8 cellular contexts compared by ENCODE assay signal in genomic region chr3:183285318-183285717, GRCh38. TPM values are rescaled to one million over a fixed set of nuclear protein-coding genes. Genes with fewer than 3 reads are reported as not detected.
DNase-seq lines count a peak whose midpoint lies in the region; ATAC-seq, FAIRE-seq and TF ChIP-seq lines count a peak whose summit lies in the region.
"Had no signal": no experiment of that assay in that cellular context is flagged by ENCODE, and none has a peak within 500 bp of the region (broad histone marks: within the 10 kb centered on the region; RNA-seq: fewer than 3 reads in every experiment).

No MANE protein-coding gene starts in this region.

- CTCF ChIA-PET in endothelial cell of umbilical vein (lab: Charles Lee) (interaction anchor here (0.9 to 3.2 kb wide), 12 partner anchors 10 to 100 kb away, joined by 3 to 30 read pairs (median 7); partner anchors contain the start of gene B3GNT5), WTC11 (lab: Charles Lee) (interaction anchor here (2.0 kb wide), 1 partner anchor 20 kb away, joined by 5 read pairs; no protein-coding TSS in a partner anchor)

- no peak for TF ChIP-seq CTCF in GM12864 (IDR thresholded peaks at IDR 0.05; ENCODE audit: low read depth, low read length, missing control alignments)
- TF ChIP-seq CTCF in endothelial cell of umbilical vein (IDR thresholded peaks at IDR 0.05; ENCODE audit: extremely low read depth in 1 of 2, insufficient read depth in 1 of 2, low read depth in 1 of 2, low read length in 2 of 2), result no peak
- no peak for TF ChIP-seq CTCF in WTC11 (IDR thresholded peaks at IDR 0.05)

- H2AFZ ChIP-seq in endothelial cell of umbilical vein (ENCODE audit: low read depth, low read length), result no peak overlapping the region

- H3K9me3 ChIP-seq in endothelial cell of umbilical vein (replicated peaks; ENCODE audit: control insufficient read depth, insufficient read depth, low read length) (no peaks in the 10 kb centered on the region), small intestine (ENCODE audit: control insufficient read depth, low read depth) (no peaks in the 10 kb centered on the region)

- H3K27ac Mint-ChIP-seq in WTC11, result no peak overlapping the region

- dilution Hi-C loops in endothelial cell of umbilical vein (cut with MboI; ENCODE audit: extremely low pct_ligation_motif_present, low sequenced_read_pairs), result no loop called here

- no peaks in the 10 kb centered on the region for H3K9me3 Mint-ChIP-seq in WTC11

- H4K20me1 ChIP-seq in endothelial cell of umbilical vein (replicated peaks; ENCODE audit: control insufficient read depth, extremely low read depth, insufficient read depth, low read length), result no peaks in the 10 kb centered on the region

- no peaks in the 10 kb centered on the region for H3K79me2 ChIP-seq in endothelial cell of umbilical vein (ENCODE audit: control insufficient read depth, insufficient read depth, low read length)

- POLR2A ChIA-PET in endothelial cell of umbilical vein (lab: Charles Lee) (interaction anchor here (0.7 to 1.0 kb wide), 3 partner anchors 97 to 101 kb away, joined by 3 to 4 read pairs (median 3); no protein-coding TSS in a partner anchor), WTC11 (lab: Charles Lee) (no interaction called here)

- BruUV-seq in endothelial cell of umbilical vein (replicated peaks; lab: Mats Ljungman, UMichigan), result TSS peak; percentile 96

- H3K4me3 ChIP-seq in GM12864 (ENCODE audit: low read depth, low read length) (peak overlapping the region; percentile 16; the same call in 1 of the 2 replicates), endothelial cell of umbilical vein (replicated peaks in 1 of 3; ENCODE audit: insufficient read depth in 1 of 3, low read depth in 1 of 3, low read length in 3 of 3) (no peak overlapping the region), small intestine (ENCODE audit: low read depth in 1 of 2, low read length in 2 of 2) (no peak overlapping the region)

- H3K9ac ChIP-seq in endothelial cell of umbilical vein (replicated peaks; ENCODE audit: extremely low read depth, insufficient read depth, low read length), result peak overlapping the region; percentile 57

- no peak for TF ChIP-seq POLR2A in endothelial cell of umbilical vein (IDR thresholded peaks at IDR 0.05; ENCODE audit: low read depth, low read length)

- H3K4me3 Mint-ChIP-seq in WTC11, result no peak overlapping the region

- H3K27ac ChIP-seq in endothelial cell of umbilical vein (ENCODE audit: insufficient read depth, low read depth, low read length), result peak overlapping the region; percentile 91
- peak overlapping the region; percentile 74 to 84 for H3K27ac ChIP-seq in small intestine (ENCODE audit: low read depth in 1 of 2, low read length in 1 of 2)

- no peaks in the 10 kb centered on the region for H3K9me1 ChIP-seq in endothelial cell of umbilical vein (replicated peaks; ENCODE audit: control insufficient read depth, extremely low read depth, insufficient read depth, low read length)

- intact Hi-C loops in endothelial cell of umbilical vein (cut with micrococcal nuclease), result loop anchor here (1.0 to 2.0 kb wide), 5 partner anchors 10 to 163 kb away; partner anchors contain the start of gene B3GNT5

- WGBS in small intestine, 3 donors, result 11 to 51% (median 14%) methylated on average over 1 of the region's 1 CpG

- H3K27me3 Mint-ChIP-seq in WTC11 (ENCODE audit: low read depth), result no peaks in the 10 kb centered on the region

- H3K4me2 ChIP-seq in endothelial cell of umbilical vein (ENCODE audit: insufficient read depth, low read length), result peak overlapping the region; percentile 85

- no peak for DNase-seq in GM12864 (ENCODE audit: low read depth)
- DNase-seq in RKO (ENCODE audit: low spot score), result peak; percentile 9
- DNase-seq in endothelial cell of umbilical vein (ENCODE audit: low read depth, low spot score), result no peak
- peak; percentile 75 for DNase-seq in small intestine
- no peak for DNase-seq in midbrain (lab: John Stamatoyannopoulos, UW)
- DNase-seq in WTC11 (ENCODE audit: low spot score), result no peak
- no peak for DNase-seq in NCI-H1417 treated with DMSO at 0.1 percent for 48 hours (lab: John Stamatoyannopoulos, UW)

- ATAC-seq in WTC11, result no peak

- peak; percentile 8 for FAIRE-seq in endothelial cell of umbilical vein (lab: Jason Lieb, UNC)
- FAIRE-seq in small intestine (lab: Jason Lieb, UNC), result no peak
- FAIRE-seq: endometrium had no signal

- H3K36me3 Mint-ChIP-seq in WTC11, result no peaks in the 10 kb centered on the region

- H3K4me1 ChIP-seq in endothelial cell of umbilical vein (ENCODE audit: control insufficient read depth, extremely low read depth, insufficient read depth, low read length) (peaks cover 30% of the 10 kb centered on the region), small intestine (ENCODE audit: control insufficient read depth in 2 of 2, insufficient read depth in 1 of 2, low read depth in 1 of 2, low read length in 1 of 2) (peaks cover 2 to 9% of the 10 kb centered on the region in 2 donors)

- no peaks in the 10 kb centered on the region for H3K36me3 ChIP-seq in endothelial cell of umbilical vein (ENCODE audit: control insufficient read depth in 2 of 2, extremely low read depth in 1 of 2, insufficient read depth in 2 of 2, low read length in 2 of 2)
- no peaks in the 10 kb centered on the region for H3K36me3 ChIP-seq in small intestine (ENCODE audit: control insufficient read depth in 2 of 2, insufficient read depth in 2 of 2, low read length in 2 of 2)

- H3K4me1 Mint-ChIP-seq in WTC11, result peaks cover 7% of the 10 kb centered on the region

- H3K27me3 ChIP-seq in endothelial cell of umbilical vein (ENCODE audit: control insufficient read depth in 2 of 2, insufficient read depth in 2 of 2, low read length in 2 of 2) (no peaks in the 10 kb centered on the region), small intestine (ENCODE audit: control insufficient read depth in 2 of 2, insufficient read depth in 2 of 2, low read length in 2 of 2) (no peaks in the 10 kb centered on the region)

TF ChIP-seq in endothelial cell of umbilical vein, 7 proteins besides CTCF, POLR2A, EP300 and RAD21:
- TF ChIP-seq MYC (IDR thresholded peaks at IDR 0.05; ENCODE audit: low read depth, low read length), result no peak
- no peak for TF ChIP-seq FOS (IDR thresholded peaks at IDR 0.05; ENCODE audit: borderline replicate concordance, insufficient read depth, low read length)
- TF ChIP-seq JUN (IDR thresholded peaks at IDR 0.05; ENCODE audit: borderline replicate concordance, insufficient read depth, insufficient read length, low read depth), result no peak
- TF ChIP-seq EZH2 (IDR thresholded peaks at IDR 0.05; ENCODE audit: borderline replicate concordance, low read depth, low read length, severe bottlenecking), result no peak
- no peak for TF ChIP-seq POLR2AphosphoS5 (IDR thresholded peaks at IDR 0.05; ENCODE audit: insufficient read depth, low read depth, low read length)
- no peak for TF ChIP-seq GATA2 (IDR thresholded peaks at IDR 0.05; ENCODE audit: insufficient read depth, insufficient read length, low read depth, low read length)
- TF ChIP-seq, protein P1, sequence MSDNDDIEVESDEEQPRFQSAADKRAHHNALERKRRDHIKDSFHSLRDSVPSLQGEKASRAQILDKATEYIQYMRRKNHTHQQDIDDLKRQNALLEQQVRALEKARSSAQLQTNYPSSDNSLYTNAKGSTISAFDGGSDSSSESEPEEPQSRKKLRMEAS (IDR thresholded peaks at IDR 0.05; ENCODE audit: insufficient read depth, insufficient read length), result no peak

TF ChIP-seq in WTC11, 78 proteins besides CTCF, POLR2A, EP300 and RAD21 (continues in another document):
- TF ChIP-seq, protein P2, sequence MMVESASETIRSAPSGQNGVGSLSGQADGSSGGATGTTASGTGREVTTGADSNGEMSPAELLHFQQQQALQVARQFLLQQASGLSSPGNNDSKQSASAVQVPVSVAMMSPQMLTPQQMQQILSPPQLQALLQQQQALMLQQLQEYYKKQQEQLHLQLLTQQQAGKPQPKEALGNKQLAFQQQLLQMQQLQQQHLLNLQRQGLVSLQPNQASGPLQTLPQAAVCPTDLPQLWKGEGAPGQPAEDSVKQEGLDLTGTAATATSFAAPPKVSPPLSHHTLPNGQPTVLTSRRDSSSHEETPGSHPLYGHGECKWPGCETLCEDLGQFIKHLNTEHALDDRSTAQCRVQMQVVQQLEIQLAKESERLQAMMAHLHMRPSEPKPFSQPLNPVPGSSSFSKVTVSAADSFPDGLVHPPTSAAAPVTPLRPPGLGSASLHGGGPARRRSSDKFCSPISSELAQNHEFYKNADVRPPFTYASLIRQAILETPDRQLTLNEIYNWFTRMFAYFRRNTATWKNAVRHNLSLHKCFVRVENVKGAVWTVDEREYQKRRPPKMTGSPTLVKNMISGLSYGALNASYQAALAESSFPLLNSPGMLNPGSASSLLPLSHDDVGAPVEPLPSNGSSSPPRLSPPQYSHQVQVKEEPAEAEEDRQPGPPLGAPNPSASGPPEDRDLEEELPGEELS (CRISPR knock-in tag; IDR thresholded peaks at IDR 0.05), result no peak
- TF ChIP-seq ZNF512 (CRISPR knock-in tag; IDR thresholded peaks at IDR 0.05; ENCODE audit: borderline replicate concordance) (no peak), CBFB (CRISPR knock-in tag; IDR thresholded peaks at IDR 0.05; ENCODE audit: low read depth) (no peak), FOXP1 (CRISPR knock-in tag; IDR thresholded peaks at IDR 0.05; ENCODE audit: borderline replicate concordance) (no peak), ZNF219 (CRISPR knock-in tag; IDR thresholded peaks at IDR 0.05; ENCODE audit: borderline replicate concordance) (no peak)

RNA-seq across cellular contexts. Expression of gene B3GNT5, which starts 32.3 kb away (rescaled TPM):
- total RNA-seq in endothelial cell of umbilical vein, result 25.6 and 29.4 TPM in 2 replicates
- polyA plus RNA-seq in endothelial cell of umbilical vein, result 3.3 and 4.1 TPM in 2 replicates
- polyA plus RNA-seq in endothelial cell of umbilical vein (2011; cell fraction: cytosol; rRNA removed), result 5.1 and 5.6 TPM in 2 replicates
- 3.6 and 5.1 TPM in 2 replicates for polyA plus RNA-seq in endothelial cell of umbilical vein (2011; cell fraction: nucleus; rRNA removed)
- polyA plus RNA-seq in endothelial cell of umbilical vein (2012), result 16.8 and 28.2 TPM in 2 replicates
- 13.5 and 15.5 TPM in 2 replicates for polyA minus RNA-seq in endothelial cell of umbilical vein
- 2.5 TPM for polyA minus RNA-seq in endothelial cell of umbilical vein (2011; cell fraction: cytosol; rRNA and poly(A)+ RNA removed)
- 6.0 and 6.7 TPM in 2 replicates for polyA minus RNA-seq in endothelial cell of umbilical vein (2011; cell fraction: nucleus; rRNA and poly(A)+ RNA removed)
- polyA plus RNA-seq in small intestine, result 10 to 100 TPM; 23.4 to 47.9 (median 42.7) TPM
- total RNA-seq in WTC11 (2021), result 6.8 to 7.7 TPM (median 7.3 TPM) in 3 replicates

Comparison
In these comparisons a context has a peak if more than half of its experiments do, and no peak if none do; other contexts are left out.
1. DNase-seq: peak in RKO (single experiment) and small intestine (single experiment); none in GM12864 (single experiment), endothelial cell of umbilical vein (single experiment), midbrain (single experiment), WTC11 (single experiment) and NCI-H1417 treated with DMSO at 0.1 percent for 48 hours (single experiment).